Comparison of ENCODE assay signal across 1 cellular context in the genomic region with DNA sequence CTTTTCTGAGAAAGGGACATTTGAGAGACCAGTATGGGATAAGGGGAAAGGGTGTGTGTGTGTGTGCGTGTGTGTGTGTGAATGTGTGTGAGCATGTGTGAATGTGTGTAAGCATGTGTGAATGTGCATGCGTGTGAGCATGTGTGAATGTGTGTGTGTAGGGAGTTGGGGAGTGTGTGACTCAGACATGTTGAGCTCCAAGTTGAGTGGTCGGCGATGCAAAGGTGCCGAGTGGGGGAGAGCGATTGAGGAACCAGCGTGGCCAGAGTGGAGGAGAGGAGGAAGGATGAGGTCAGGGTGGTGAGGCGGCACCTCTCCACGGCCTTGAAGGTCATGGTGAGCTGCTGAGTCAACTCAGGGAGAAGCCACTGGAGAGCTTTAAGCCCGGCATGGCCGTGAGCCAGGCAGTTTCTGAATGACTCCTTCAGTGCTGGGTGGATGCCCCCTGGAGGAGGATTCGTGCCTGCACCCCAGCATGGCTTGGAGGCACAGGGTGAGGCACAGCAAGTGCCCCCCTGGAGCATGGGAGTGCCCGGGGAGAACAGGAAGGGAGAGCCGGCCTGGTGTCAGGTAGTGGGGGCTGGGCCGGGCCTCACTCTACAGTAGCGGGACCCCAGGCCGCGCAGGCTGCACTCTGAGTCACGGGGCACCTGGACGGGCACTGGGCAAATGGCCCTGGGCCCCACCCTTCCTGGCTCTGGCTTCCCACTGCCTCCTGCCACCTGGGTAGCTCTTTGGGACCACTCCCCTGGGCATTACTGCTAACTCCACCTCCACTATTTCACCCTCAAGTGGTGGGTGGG.
TF ChIP-seq lines count a peak whose summit lies in the region.

No MANE protein-coding gene starts in this region.

TF ChIP-seq in K562, 482 proteins besides CTCF, POLR2A, EP300 and RAD21 (continued from another document and continues in another):
- TF ChIP-seq, protein P1, sequence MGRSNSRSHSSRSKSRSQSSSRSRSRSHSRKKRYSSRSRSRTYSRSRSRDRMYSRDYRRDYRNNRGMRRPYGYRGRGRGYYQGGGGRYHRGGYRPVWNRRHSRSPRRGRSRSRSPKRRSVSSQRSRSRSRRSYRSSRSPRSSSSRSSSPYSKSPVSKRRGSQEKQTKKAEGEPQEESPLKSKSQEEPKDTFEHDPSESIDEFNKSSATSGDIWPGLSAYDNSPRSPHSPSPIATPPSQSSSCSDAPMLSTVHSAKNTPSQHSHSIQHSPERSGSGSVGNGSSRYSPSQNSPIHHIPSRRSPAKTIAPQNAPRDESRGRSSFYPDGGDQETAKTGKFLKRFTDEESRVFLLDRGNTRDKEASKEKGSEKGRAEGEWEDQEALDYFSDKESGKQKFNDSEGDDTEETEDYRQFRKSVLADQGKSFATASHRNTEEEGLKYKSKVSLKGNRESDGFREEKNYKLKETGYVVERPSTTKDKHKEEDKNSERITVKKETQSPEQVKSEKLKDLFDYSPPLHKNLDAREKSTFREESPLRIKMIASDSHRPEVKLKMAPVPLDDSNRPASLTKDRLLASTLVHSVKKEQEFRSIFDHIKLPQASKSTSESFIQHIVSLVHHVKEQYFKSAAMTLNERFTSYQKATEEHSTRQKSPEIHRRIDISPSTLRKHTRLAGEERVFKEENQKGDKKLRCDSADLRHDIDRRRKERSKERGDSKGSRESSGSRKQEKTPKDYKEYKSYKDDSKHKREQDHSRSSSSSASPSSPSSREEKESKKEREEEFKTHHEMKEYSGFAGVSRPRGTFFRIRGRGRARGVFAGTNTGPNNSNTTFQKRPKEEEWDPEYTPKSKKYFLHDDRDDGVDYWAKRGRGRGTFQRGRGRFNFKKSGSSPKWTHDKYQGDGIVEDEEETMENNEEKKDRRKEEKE (IDR thresholded peaks at IDR 0.05; ENCODE audit: borderline replicate concordance in 1 of 2, control insufficient read depth in 1 of 2, low read depth in 2 of 2, low read length in 1 of 2): no peak
- TF ChIP-seq NBN (IDR thresholded peaks at IDR 0.05; ENCODE audit: low read depth): peak; percentile 90
- no peak for TF ChIP-seq ZNF717 (CRISPR knock-in tag; IDR thresholded peaks at IDR 0.05)
- no peak for TF ChIP-seq BRCA1 (IDR thresholded peaks at IDR 0.05)
- no peak for TF ChIP-seq BRCA1 (CRISPR knock-in tag; IDR thresholded peaks at IDR 0.05)
- 0 out of 2 replicates have a peak, but pooled peaks have one; percentile 19 for TF ChIP-seq TAF7 (tag; IDR thresholded peaks at IDR 0.05)
- peak; percentile 89 for TF ChIP-seq ARID1B (IDR thresholded peaks at IDR 0.05)
- TF ChIP-seq ZNF436 (CRISPR knock-in tag; IDR thresholded peaks at IDR 0.05): no peak
- no peak for TF ChIP-seq BRF2 (IDR thresholded peaks at IDR 0.05; ENCODE audit: borderline replicate concordance, insufficient read depth, insufficient read length)
- no peak for TF ChIP-seq ZNF3 (CRISPR knock-in tag; IDR thresholded peaks at IDR 0.05)
- TF ChIP-seq HDAC2 (IDR thresholded peaks at IDR 0.05): peak; percentile 87
- TF ChIP-seq, protein P2, sequence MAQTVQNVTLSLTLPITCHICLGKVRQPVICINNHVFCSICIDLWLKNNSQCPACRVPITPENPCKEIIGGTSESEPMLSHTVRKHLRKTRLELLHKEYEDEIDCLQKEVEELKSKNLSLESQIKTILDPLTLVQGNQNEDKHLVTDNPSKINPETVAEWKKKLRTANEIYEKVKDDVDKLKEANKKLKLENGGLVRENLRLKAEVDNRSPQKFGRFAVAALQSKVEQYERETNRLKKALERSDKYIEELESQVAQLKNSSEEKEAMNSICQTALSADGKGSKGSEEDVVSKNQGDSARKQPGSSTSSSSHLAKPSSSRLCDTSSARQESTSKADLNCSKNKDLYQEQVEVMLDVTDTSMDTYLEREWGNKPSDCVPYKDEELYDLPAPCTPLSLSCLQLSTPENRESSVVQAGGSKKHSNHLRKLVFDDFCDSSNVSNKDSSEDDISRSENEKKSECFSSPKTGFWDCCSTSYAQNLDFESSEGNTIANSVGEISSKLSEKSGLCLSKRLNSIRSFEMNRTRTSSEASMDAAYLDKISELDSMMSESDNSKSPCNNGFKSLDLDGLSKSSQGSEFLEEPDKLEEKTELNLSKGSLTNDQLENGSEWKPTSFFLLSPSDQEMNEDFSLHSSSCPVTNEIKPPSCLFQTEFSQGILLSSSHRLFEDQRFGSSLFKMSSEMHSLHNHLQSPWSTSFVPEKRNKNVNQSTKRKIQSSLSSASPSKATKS (CRISPR knock-in tag; IDR thresholded peaks at IDR 0.05): no peak
- no peak for TF ChIP-seq RFX5 (IDR thresholded peaks at IDR 0.05; ENCODE audit: low read depth, low read length)
- TF ChIP-seq PTTG1 (tag; IDR thresholded peaks at IDR 0.05; ENCODE audit: low read depth): no peak
- TF ChIP-seq TEAD4 (IDR thresholded peaks at IDR 0.05; ENCODE audit: low read length): no peak; the same call in 1 of the 2 replicates
- TF ChIP-seq TEAD4 (CRISPR knock-in tag; IDR thresholded peaks at IDR 0.05; ENCODE audit: borderline replicate concordance): no peak
- peak; percentile 64; the same call in 1 of the 2 replicates for TF ChIP-seq L3MBTL2 (IDR thresholded peaks at IDR 0.05)
- TF ChIP-seq ZNF695 (CRISPR knock-in tag; IDR thresholded peaks at IDR 0.05): no peak
- TF ChIP-seq, protein P3, sequence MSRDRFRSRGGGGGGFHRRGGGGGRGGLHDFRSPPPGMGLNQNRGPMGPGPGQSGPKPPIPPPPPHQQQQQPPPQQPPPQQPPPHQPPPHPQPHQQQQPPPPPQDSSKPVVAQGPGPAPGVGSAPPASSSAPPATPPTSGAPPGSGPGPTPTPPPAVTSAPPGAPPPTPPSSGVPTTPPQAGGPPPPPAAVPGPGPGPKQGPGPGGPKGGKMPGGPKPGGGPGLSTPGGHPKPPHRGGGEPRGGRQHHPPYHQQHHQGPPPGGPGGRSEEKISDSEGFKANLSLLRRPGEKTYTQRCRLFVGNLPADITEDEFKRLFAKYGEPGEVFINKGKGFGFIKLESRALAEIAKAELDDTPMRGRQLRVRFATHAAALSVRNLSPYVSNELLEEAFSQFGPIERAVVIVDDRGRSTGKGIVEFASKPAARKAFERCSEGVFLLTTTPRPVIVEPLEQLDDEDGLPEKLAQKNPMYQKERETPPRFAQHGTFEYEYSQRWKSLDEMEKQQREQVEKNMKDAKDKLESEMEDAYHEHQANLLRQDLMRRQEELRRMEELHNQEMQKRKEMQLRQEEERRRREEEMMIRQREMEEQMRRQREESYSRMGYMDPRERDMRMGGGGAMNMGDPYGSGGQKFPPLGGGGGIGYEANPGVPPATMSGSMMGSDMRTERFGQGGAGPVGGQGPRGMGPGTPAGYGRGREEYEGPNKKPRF (IDR thresholded peaks at IDR 0.05; ENCODE audit: low read depth, low read length): no peak
- TF ChIP-seq POLR2G (IDR thresholded peaks at IDR 0.05; ENCODE audit: low read depth, low read length): peak; percentile 59
- TF ChIP-seq CXXC5 (CRISPR knock-in tag; IDR thresholded peaks at IDR 0.05): peak; percentile 56
- no peak for TF ChIP-seq NCOA6 (IDR thresholded peaks at IDR 0.05)
- TF ChIP-seq CBX3 (IDR thresholded peaks at IDR 0.05; ENCODE audit: borderline replicate concordance in 1 of 2, low read length in 2 of 2): no peak
- no peak for TF ChIP-seq ZNF551 (CRISPR knock-in tag; IDR thresholded peaks at IDR 0.05)
- TF ChIP-seq FOS (IDR thresholded peaks at IDR 0.05; ENCODE audit: extremely low read depth, insufficient read length): no peak
- no peak for TF ChIP-seq ZKSCAN8 (CRISPR knock-in tag; IDR thresholded peaks at IDR 0.05)
- no peak for TF ChIP-seq IFI16 (CRISPR knock-in tag; IDR thresholded peaks at IDR 0.05)
- peak; percentile 86 for TF ChIP-seq MAX (CRISPR knock-in tag; IDR thresholded peaks at IDR 0.05)
- TF ChIP-seq ZNF830 (CRISPR knock-in tag; IDR thresholded peaks at IDR 0.05): no peak
- TF ChIP-seq ZNF76 (CRISPR knock-in tag; IDR thresholded peaks at IDR 0.05; ENCODE audit: borderline replicate concordance): no peak
- TF ChIP-seq NONO (IDR thresholded peaks at IDR 0.05; ENCODE audit: low read depth in 2 of 2, low read length in 1 of 2): 0 out of 4 replicates have a peak, but pooled peaks of 1 of the 2 experiments have one; percentile 27
- TF ChIP-seq HDAC6 (IDR thresholded peaks at IDR 0.05; ENCODE audit: low read depth, low read length): no peak
- no peak for TF ChIP-seq ZHX1 (conservative IDR thresholded peaks at IDR 0.05; ENCODE audit: low read length)
- TF ChIP-seq, protein P4, sequence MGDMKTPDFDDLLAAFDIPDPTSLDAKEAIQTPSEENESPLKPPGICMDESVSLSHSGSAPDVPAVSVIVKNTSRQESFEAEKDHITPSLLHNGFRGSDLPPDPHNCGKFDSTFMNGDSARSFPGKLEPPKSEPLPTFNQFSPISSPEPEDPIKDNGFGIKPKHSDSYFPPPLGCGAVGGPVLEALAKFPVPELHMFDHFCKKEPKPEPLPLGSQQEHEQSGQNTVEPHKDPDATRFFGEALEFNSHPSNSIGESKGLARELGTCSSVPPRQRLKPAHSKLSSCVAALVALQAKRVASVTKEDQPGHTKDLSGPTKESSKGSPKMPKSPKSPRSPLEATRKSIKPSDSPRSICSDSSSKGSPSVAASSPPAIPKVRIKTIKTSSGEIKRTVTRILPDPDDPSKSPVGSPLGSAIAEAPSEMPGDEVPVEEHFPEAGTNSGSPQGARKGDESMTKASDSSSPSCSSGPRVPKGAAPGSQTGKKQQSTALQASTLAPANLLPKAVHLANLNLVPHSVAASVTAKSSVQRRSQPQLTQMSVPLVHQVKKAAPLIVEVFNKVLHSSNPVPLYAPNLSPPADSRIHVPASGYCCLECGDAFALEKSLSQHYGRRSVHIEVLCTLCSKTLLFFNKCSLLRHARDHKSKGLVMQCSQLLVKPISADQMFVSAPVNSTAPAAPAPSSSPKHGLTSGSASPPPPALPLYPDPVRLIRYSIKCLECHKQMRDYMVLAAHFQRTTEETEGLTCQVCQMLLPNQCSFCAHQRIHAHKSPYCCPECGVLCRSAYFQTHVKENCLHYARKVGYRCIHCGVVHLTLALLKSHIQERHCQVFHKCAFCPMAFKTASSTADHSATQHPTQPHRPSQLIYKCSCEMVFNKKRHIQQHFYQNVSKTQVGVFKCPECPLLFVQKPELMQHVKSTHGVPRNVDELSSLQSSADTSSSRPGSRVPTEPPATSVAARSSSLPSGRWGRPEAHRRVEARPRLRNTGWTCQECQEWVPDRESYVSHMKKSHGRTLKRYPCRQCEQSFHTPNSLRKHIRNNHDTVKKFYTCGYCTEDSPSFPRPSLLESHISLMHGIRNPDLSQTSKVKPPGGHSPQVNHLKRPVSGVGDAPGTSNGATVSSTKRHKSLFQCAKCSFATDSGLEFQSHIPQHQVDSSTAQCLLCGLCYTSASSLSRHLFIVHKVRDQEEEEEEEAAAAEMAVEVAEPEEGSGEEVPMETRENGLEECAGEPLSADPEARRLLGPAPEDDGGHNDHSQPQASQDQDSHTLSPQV (IDR thresholded peaks at IDR 0.05): peak; percentile 95
- TF ChIP-seq ZNF24 (IDR thresholded peaks at IDR 0.05): no peak
- peak in 1 of 2 experiments; percentile 86; a peak in 1 of 4 replicates for TF ChIP-seq CSDE1 (IDR thresholded peaks at IDR 0.05)
- no peak for TF ChIP-seq ZBTB1 (CRISPR knock-in tag; IDR thresholded peaks at IDR 0.05; ENCODE audit: borderline replicate concordance, low read depth)
- TF ChIP-seq C11orf30 (IDR thresholded peaks at IDR 0.05; ENCODE audit: low read depth): peak; percentile 82
- peak; percentile 68; the same call in 1 of the 2 replicates for TF ChIP-seq ETV5 (CRISPR knock-in tag; IDR thresholded peaks at IDR 0.05; ENCODE audit: low read depth)
- no peak for TF ChIP-seq PRDM10 (IDR thresholded peaks at IDR 0.05; ENCODE audit: partially characterized antibody)
